8 cellular contexts compared by ENCODE assay signal in genomic region chr1:154418062-154418897, GRCh38. TPM values are rescaled to one million over a fixed set of nuclear protein-coding genes. Genes with fewer than 3 reads are reported as not detected.
DNase-seq lines count a peak whose midpoint lies in the region; ATAC-seq and TF ChIP-seq lines count a peak whose summit lies in the region.

No MANE protein-coding gene starts in this region.

- 43 to 45% methylated on average over 17 of the region's 17 CpGs for WGBS in esophagus, 2 donors

- intact Hi-C loops in gastrocnemius medialis (cut with DNase I; ENCODE audit: low total_unique reads) = loop anchor here (5.0 kb wide), 1 partner anchor 226 kb away; the partner anchor contains the start of gene TPM3

- no peaks in the 10 kb centered on the region for H3K27me3 ChIP-seq in esophagus (ENCODE audit: control insufficient read depth in 1 of 2, insufficient read depth in 2 of 2, low read length in 2 of 2)
- H3K27me3 ChIP-seq in gastrocnemius medialis = no peaks in the 10 kb centered on the region

- H3K9me3 ChIP-seq in esophagus (ENCODE audit: control insufficient read depth in 2 of 2, insufficient read depth in 1 of 2, low read depth in 1 of 2, low read length in 1 of 2) = no peaks in the 10 kb centered on the region
- no peaks in the 10 kb centered on the region for H3K9me3 ChIP-seq in gastrocnemius medialis

- H3K36me3 ChIP-seq in esophagus (ENCODE audit: control insufficient read depth in 2 of 2, insufficient read depth in 2 of 2, low read length in 1 of 2) = no peaks in the 10 kb centered on the region
- no peaks in the 10 kb centered on the region for H3K36me3 ChIP-seq in gastrocnemius medialis

- in situ Hi-C loops in gastrocnemius medialis (cut with MboI; ENCODE audit: low sequenced_read_pairs in 4 of 4) = no loop called here

- TF ChIP-seq CTCF in gastrocnemius medialis (IDR thresholded peaks at IDR 0.05 in 4 of 5, conservative IDR thresholded peaks at IDR 0.05 in 1 of 5) = no peak

- H3K4me1 ChIP-seq in esophagus (ENCODE audit: control insufficient read depth in 2 of 2, insufficient read depth in 2 of 2, low read length in 1 of 2) (peaks cover 15 to 38% of the 10 kb centered on the region in 2 donors), gastrocnemius medialis (peaks cover 95 to 96% of the 10 kb centered on the region in 2 donors)

- DNase-seq in HuH-7 (ENCODE audit: low spot score) (peak; percentile 66), SK-N-DZ (ENCODE audit: low spot score) (peak; percentile 64), gastrocnemius medialis (peak; percentile 94 to 97), HCEC 1CT (no peak), NK-92 (lab: John Stamatoyannopoulos, UW; ENCODE audit: unreplicated experiment) (no peak)

- TF ChIP-seq POLR2A in gastrocnemius medialis (IDR thresholded peaks at IDR 0.05) = peak; percentile 52 to 59

- peak; percentile 40 to 46 for ATAC-seq in gastrocnemius medialis
- ATAC-seq in GM19395 (IDR thresholded peaks at IDR 0.05; ENCODE audit: unreplicated experiment) = no peak
- no peak for ATAC-seq in HG03457 (IDR thresholded peaks at IDR 0.05; ENCODE audit: unreplicated experiment)

- H3K27ac ChIP-seq in esophagus (ENCODE audit: low read depth in 2 of 2, low read length in 1 of 2) (peak overlapping the region; percentile 84 to 97), gastrocnemius medialis (peak overlapping the region; percentile 99 to 100 (median 100))

- H3K4me3 ChIP-seq in esophagus (ENCODE audit: low read depth in 1 of 2, low read length in 2 of 2) (no peak overlapping the region), gastrocnemius medialis (peak overlapping the region; percentile 12 to 35 (median 22))

RNA-seq across cellular contexts. Expression of gene IL6R, which starts 13.1 kb away (rescaled TPM):
- polyA plus RNA-seq in SK-N-DZ (2014; cell fraction: cytosol; rRNA removed) = not detected in 2 replicates
- polyA plus RNA-seq in SK-N-DZ (2014; cell fraction: nucleus; rRNA removed) = not detected in 2 replicates
- polyA plus RNA-seq in esophagus = 1 to 10 TPM; 2.7 to 3.4 TPM
- 100 to 1,000 TPM; 271 to 435 (median 367) TPM for total RNA-seq in gastrocnemius medialis

Comparison
In these comparisons a context has a peak if more than half of its experiments do, and no peak if none do; other contexts are left out.
1. DNase-seq: peak in HuH-7 (single experiment), SK-N-DZ (single experiment) and gastrocnemius medialis (2 of 2); none in HCEC 1CT (single experiment) and NK-92 (single experiment).
2. H3K4me3 ChIP-seq: peak in gastrocnemius medialis (4 of 4); none in esophagus (0 of 2).
3. ATAC-seq: peak in gastrocnemius medialis (2 of 2); none in GM19395 (single experiment) and HG03457 (single experiment).